Comparison of ENCODE assay signal across 1 cellular context in genomic region chr11:64186205-64187165, GRCh38.
A peak's percentile ranks its signal among the peaks of the same experiment; 100 is the strongest.
TF ChIP-seq lines count a peak whose summit lies in the region.

No MANE protein-coding gene starts in this region.

TF ChIP-seq in K562, 482 proteins besides CTCF, POLR2A, EP300 and RAD21 (continued from another document and continues in another):
- TF ChIP-seq CCNT2 (IDR thresholded peaks at IDR 0.05; ENCODE audit: borderline replicate concordance, extremely low read depth, insufficient read length, low read depth, low read length) (peak; percentile 13), NONO (IDR thresholded peaks at IDR 0.05; ENCODE audit: low read depth in 2 of 2, low read length in 1 of 2) (no peak), ZNF696 (CRISPR knock-in tag; conservative IDR thresholded peaks at IDR 0.05) (no peak), ZNF124 (CRISPR knock-in tag; IDR thresholded peaks at IDR 0.05) (no peak), SRSF9 (IDR thresholded peaks at IDR 0.05; ENCODE audit: borderline replicate concordance, low read depth, low read length) (no peak), POLR2AphosphoS5 (IDR thresholded peaks at IDR 0.05; ENCODE audit: control insufficient read depth, insufficient read depth, low read depth, low read length) (peak; percentile 89), ZNF561 (CRISPR knock-in tag; conservative IDR thresholded peaks at IDR 0.05) (no peak), ZNF717 (CRISPR knock-in tag; IDR thresholded peaks at IDR 0.05) (no peak), RFX7 (CRISPR knock-in tag; IDR thresholded peaks at IDR 0.05) (no peak), CREB3 (tag; conservative IDR thresholded peaks at IDR 0.05; ENCODE audit: low read depth) (no peak), HIVEP1 (CRISPR knock-in tag; IDR thresholded peaks at IDR 0.05) (no peak), KLF16 (IDR thresholded peaks at IDR 0.05) (no peak), KLF1 (tag; IDR thresholded peaks at IDR 0.05) (no peak), RUNX1 (IDR thresholded peaks at IDR 0.05; ENCODE audit: low read depth) (no peak), ZNF609 (CRISPR knock-in tag; IDR thresholded peaks at IDR 0.05; ENCODE audit: borderline replicate concordance) (no peak), FOS (IDR thresholded peaks at IDR 0.05; ENCODE audit: extremely low read depth, insufficient read length) (no peak), SAP30 (IDR thresholded peaks at IDR 0.05; ENCODE audit: borderline replicate concordance, insufficient read depth, low read depth, low read length, poor library complexity, severe bottlenecking) (peak; percentile 76), ZNF79 (CRISPR knock-in tag; IDR thresholded peaks at IDR 0.05; ENCODE audit: low read depth) (no peak), CBX3 (IDR thresholded peaks at IDR 0.05; ENCODE audit: borderline replicate concordance in 1 of 2, low read length in 2 of 2) (no peak), ZNF445 (CRISPR knock-in tag; IDR thresholded peaks at IDR 0.05; ENCODE audit: low read depth) (no peak), DNMT1 (IDR thresholded peaks at IDR 0.05) (no peak), RBM14 (IDR thresholded peaks at IDR 0.05; ENCODE audit: borderline replicate concordance, insufficient read depth, low read depth, low read length) (no peak)
- TF ChIP-seq, protein P1, sequence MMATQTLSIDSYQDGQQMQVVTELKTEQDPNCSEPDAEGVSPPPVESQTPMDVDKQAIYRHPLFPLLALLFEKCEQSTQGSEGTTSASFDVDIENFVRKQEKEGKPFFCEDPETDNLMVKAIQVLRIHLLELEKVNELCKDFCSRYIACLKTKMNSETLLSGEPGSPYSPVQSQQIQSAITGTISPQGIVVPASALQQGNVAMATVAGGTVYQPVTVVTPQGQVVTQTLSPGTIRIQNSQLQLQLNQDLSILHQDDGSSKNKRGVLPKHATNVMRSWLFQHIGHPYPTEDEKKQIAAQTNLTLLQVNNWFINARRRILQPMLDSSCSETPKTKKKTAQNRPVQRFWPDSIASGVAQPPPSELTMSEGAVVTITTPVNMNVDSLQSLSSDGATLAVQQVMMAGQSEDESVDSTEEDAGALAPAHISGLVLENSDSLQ (IDR thresholded peaks at IDR 0.05), result no peak
- TF ChIP-seq, protein P2, sequence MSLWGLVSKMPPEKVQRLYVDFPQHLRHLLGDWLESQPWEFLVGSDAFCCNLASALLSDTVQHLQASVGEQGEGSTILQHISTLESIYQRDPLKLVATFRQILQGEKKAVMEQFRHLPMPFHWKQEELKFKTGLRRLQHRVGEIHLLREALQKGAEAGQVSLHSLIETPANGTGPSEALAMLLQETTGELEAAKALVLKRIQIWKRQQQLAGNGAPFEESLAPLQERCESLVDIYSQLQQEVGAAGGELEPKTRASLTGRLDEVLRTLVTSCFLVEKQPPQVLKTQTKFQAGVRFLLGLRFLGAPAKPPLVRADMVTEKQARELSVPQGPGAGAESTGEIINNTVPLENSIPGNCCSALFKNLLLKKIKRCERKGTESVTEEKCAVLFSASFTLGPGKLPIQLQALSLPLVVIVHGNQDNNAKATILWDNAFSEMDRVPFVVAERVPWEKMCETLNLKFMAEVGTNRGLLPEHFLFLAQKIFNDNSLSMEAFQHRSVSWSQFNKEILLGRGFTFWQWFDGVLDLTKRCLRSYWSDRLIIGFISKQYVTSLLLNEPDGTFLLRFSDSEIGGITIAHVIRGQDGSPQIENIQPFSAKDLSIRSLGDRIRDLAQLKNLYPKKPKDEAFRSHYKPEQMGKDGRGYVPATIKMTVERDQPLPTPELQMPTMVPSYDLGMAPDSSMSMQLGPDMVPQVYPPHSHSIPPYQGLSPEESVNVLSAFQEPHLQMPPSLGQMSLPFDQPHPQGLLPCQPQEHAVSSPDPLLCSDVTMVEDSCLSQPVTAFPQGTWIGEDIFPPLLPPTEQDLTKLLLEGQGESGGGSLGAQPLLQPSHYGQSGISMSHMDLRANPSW (CRISPR knock-in tag; IDR thresholded peaks at IDR 0.05), result no peak
- TF ChIP-seq, protein P3, sequence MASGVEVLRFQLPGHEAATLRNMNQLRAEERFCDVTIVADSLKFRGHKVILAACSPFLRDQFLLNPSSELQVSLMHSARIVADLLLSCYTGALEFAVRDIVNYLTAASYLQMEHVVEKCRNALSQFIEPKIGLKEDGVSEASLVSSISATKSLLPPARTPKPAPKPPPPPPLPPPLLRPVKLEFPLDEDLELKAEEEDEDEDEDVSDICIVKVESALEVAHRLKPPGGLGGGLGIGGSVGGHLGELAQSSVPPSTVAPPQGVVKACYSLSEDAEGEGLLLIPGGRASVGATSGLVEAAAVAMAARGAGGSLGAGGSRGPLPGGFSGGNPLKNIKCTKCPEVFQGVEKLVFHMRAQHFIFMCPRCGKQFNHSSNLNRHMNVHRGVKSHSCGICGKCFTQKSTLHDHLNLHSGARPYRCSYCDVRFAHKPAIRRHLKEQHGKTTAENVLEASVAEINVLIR (CRISPR knock-in tag; IDR thresholded peaks at IDR 0.05), result no peak
- TF ChIP-seq, protein P4, sequence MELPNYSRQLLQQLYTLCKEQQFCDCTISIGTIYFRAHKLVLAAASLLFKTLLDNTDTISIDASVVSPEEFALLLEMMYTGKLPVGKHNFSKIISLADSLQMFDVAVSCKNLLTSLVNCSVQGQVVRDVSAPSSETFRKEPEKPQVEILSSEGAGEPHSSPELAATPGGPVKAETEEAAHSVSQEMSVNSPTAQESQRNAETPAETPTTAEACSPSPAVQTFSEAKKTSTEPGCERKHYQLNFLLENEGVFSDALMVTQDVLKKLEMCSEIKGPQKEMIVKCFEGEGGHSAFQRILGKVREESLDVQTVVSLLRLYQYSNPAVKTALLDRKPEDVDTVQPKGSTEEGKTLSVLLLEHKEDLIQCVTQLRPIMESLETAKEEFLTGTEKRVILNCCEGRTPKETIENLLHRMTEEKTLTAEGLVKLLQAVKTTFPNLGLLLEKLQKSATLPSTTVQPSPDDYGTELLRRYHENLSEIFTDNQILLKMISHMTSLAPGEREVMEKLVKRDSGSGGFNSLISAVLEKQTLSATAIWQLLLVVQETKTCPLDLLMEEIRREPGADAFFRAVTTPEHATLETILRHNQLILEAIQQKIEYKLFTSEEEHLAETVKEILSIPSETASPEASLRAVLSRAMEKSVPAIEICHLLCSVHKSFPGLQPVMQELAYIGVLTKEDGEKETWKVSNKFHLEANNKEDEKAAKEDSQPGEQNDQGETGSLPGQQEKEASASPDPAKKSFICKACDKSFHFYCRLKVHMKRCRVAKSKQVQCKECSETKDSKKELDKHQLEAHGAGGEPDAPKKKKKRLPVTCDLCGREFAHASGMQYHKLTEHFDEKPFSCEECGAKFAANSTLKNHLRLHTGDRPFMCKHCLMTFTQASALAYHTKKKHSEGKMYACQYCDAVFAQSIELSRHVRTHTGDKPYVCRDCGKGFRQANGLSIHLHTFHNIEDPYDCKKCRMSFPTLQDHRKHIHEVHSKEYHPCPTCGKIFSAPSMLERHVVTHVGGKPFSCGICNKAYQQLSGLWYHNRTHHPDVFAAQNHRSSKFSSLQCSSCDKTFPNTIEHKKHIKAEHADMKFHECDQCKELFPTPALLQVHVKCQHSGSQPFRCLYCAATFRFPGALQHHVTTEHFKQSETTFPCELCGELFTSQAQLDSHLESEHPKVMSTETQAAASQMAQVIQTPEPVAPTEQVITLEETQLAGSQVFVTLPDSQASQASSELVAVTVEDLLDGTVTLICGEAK (IDR thresholded peaks at IDR 0.05), result no peak
- TF ChIP-seq, protein P4 (CRISPR knock-in tag; IDR thresholded peaks at IDR 0.05), result no peak
- TF ChIP-seq, protein P5, sequence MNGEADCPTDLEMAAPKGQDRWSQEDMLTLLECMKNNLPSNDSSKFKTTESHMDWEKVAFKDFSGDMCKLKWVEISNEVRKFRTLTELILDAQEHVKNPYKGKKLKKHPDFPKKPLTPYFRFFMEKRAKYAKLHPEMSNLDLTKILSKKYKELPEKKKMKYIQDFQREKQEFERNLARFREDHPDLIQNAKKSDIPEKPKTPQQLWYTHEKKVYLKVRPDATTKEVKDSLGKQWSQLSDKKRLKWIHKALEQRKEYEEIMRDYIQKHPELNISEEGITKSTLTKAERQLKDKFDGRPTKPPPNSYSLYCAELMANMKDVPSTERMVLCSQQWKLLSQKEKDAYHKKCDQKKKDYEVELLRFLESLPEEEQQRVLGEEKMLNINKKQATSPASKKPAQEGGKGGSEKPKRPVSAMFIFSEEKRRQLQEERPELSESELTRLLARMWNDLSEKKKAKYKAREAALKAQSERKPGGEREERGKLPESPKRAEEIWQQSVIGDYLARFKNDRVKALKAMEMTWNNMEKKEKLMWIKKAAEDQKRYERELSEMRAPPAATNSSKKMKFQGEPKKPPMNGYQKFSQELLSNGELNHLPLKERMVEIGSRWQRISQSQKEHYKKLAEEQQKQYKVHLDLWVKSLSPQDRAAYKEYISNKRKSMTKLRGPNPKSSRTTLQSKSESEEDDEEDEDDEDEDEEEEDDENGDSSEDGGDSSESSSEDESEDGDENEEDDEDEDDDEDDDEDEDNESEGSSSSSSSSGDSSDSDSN (IDR thresholded peaks at IDR 0.05; ENCODE audit: borderline replicate concordance in 1 of 2, low read depth in 2 of 2, low read length in 2 of 2), result peak in 1 of 2 experiments; percentile 46; a peak in 1 of 4 replicates
- TF ChIP-seq, protein P6, sequence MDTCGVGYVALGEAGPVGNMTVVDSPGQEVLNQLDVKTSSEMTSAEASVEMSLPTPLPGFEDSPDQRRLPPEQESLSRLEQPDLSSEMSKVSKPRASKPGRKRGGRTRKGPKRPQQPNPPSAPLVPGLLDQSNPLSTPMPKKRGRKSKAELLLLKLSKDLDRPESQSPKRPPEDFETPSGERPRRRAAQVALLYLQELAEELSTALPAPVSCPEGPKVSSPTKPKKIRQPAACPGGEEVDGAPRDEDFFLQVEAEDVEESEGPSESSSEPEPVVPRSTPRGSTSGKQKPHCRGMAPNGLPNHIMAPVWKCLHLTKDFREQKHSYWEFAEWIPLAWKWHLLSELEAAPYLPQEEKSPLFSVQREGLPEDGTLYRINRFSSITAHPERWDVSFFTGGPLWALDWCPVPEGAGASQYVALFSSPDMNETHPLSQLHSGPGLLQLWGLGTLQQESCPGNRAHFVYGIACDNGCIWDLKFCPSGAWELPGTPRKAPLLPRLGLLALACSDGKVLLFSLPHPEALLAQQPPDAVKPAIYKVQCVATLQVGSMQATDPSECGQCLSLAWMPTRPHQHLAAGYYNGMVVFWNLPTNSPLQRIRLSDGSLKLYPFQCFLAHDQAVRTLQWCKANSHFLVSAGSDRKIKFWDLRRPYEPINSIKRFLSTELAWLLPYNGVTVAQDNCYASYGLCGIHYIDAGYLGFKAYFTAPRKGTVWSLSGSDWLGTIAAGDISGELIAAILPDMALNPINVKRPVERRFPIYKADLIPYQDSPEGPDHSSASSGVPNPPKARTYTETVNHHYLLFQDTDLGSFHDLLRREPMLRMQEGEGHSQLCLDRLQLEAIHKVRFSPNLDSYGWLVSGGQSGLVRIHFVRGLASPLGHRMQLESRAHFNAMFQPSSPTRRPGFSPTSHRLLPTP (IDR thresholded peaks at IDR 0.05; ENCODE audit: borderline replicate concordance, extremely low read depth, insufficient read length), result no peak
